ENCODE assay signal across 11 cellular contexts in the genomic region with DNA sequence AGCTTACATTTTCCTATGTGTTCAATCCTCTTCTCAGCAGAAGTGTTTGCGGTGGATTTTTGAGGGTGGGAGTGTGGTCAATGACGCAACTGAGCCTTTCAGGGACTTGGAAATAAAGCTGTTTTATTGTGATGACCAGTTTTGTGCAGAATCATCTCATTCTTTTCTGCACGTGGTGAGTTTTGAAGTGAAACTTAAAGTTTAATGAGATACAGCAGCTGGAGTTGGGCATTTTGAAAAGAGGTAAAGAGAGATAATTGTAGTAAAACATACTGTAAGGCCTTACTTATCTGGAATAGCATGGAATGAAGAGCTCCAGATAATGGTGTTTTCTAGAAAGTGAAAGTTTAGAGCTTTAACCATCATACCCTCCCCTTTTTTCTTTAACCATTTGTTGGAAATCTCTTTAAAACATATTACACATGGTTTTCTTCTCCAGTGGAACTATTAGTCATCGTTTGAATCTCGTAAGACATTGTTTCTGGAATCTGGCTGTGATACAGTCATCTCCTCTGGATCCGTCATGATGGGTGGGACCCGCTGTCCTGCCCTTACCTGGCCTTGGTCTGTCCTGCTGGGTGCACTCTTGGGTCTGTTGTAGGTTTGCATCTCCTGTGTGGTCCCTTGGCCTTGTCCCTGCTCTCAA. TPM values are rescaled to one million over a fixed set of nuclear protein-coding genes. Genes with fewer than 3 reads are reported as not detected.
DNase-seq lines count a peak whose midpoint lies in the region; ATAC-seq and TF ChIP-seq lines count a peak whose summit lies in the region.
"Had no signal": no experiment of that assay in that cellular context is flagged by ENCODE, and none has a peak within 500 bp of the region (broad histone marks: within the 10 kb centered on the region; RNA-seq: fewer than 3 reads in every experiment).

No MANE protein-coding gene starts in this region.

- peak overlapping the region; percentile 42 for H3K27ac Mint-ChIP-seq in activated CD4-positive, alpha-beta T cell treated with anti-CD3 and anti-CD28 coated beads for 36 hours
- H3K27ac Mint-ChIP-seq in activated CD4-positive, alpha-beta T cell treated with anti-CD3 and anti-CD28 coated beads, Interleukin-2, amount 10 ng/mL, durations not matched to agents 7 days and 5 days = no peak overlapping the region
- H3K27ac Mint-ChIP-seq in brain = peak overlapping the region in 3 of 5 experiments; percentile 30 to 68 (median 41)
- H3K27ac Mint-ChIP-seq: T-helper 2 cell treated with Interferon-gamma antibody and Interleukin-4, amounts not matched to agents 5 μg/mL and 100 μg/mL, for 36 hours had no signal

- no peak overlapping the region for H2BK15ac ChIP-seq in mesenchymal stem cell (ENCODE audit: low read depth, poor library complexity, severe bottlenecking)

- H3K27me3 ChIP-seq in mesenchymal stem cell (ENCODE audit: control insufficient read depth in 1 of 2, insufficient read depth in 1 of 2, low read length in 2 of 2) (no peaks in the 10 kb centered on the region), uterus (no peaks in the 10 kb centered on the region)

- peak; percentile 16 for DNase-seq in activated CD4-positive, alpha-beta T cell treated with anti-CD3 and anti-CD28 coated beads for 36 hours
- no peak for DNase-seq in activated CD4-positive, alpha-beta T cell treated with anti-CD3 and anti-CD28 coated beads, Interleukin-2, amount 10 ng/mL, durations not matched to agents 7 days and 5 days
- peak; percentile 50 for DNase-seq in mesenchymal stem cell
- peak in 1 of 2 donors; percentile 27 for DNase-seq in uterus
- no peak for DNase-seq in cortex of kidney (lab: John Stamatoyannopoulos, UW)
- DNase-seq in NCI-H2029 (lab: John Stamatoyannopoulos, UW) = no peak
- DNase-seq: NCI-H446 treated with DMSO at 0.1 percent for 48 hours had no signal

- no peak overlapping the region for H3K23ac ChIP-seq in mesenchymal stem cell (ENCODE audit: low read length in 2 of 2)

- no peak for ATAC-seq in activated CD4-positive, alpha-beta T cell treated with anti-CD3 and anti-CD28 coated beads for 36 hours
- ATAC-seq in HG02678 (IDR thresholded peaks at IDR 0.05; ENCODE audit: unreplicated experiment) = no peak
- ATAC-seq: GM12878 had no signal

- peak overlapping the region in 1 of 2 experiments; percentile 62 for H3K4me3 ChIP-seq in mesenchymal stem cell (ENCODE audit: insufficient read depth in 1 of 2, low read depth in 1 of 2, low read length in 2 of 2)
- peak overlapping the region in 1 of 2 donors; percentile 9 for H3K4me3 ChIP-seq in uterus
- H3K4me3 ChIP-seq: GM12878 had no signal

- H3K4me1 Mint-ChIP-seq in activated CD4-positive, alpha-beta T cell treated with anti-CD3 and anti-CD28 coated beads for 36 hours = peaks cover 23% of the 10 kb centered on the region
- peaks cover 21% of the 10 kb centered on the region for H3K4me1 Mint-ChIP-seq in activated CD4-positive, alpha-beta T cell treated with anti-CD3 and anti-CD28 coated beads, Interleukin-2, amount 10 ng/mL, durations not matched to agents 7 days and 5 days
- peaks cover 21% of the 10 kb centered on the region for H3K4me1 Mint-ChIP-seq in brain

- no peak overlapping the region for H2BK5ac ChIP-seq in mesenchymal stem cell (ENCODE audit: low read depth, low read length, poor library complexity, severe bottlenecking)

- H3K4me3 Mint-ChIP-seq in activated CD4-positive, alpha-beta T cell treated with anti-CD3 and anti-CD28 coated beads for 36 hours = no peak overlapping the region
- H3K4me3 Mint-ChIP-seq in activated CD4-positive, alpha-beta T cell treated with anti-CD3 and anti-CD28 coated beads, Interleukin-2, amount 10 ng/mL, durations not matched to agents 7 days and 5 days = no peak overlapping the region
- H3K4me3 Mint-ChIP-seq in brain = peak overlapping the region in 2 of 5 experiments; percentile 16 to 38
- H3K4me3 Mint-ChIP-seq: T-helper 2 cell treated with Interferon-gamma antibody and Interleukin-4, amounts not matched to agents 5 μg/mL and 100 μg/mL, for 36 hours had no signal

- no peak overlapping the region for H2AK5ac ChIP-seq in mesenchymal stem cell (ENCODE audit: low read length, severe bottlenecking)

- peak overlapping the region in 1 of 2 experiments; percentile 33 for H3K4ac ChIP-seq in mesenchymal stem cell (ENCODE audit: low read depth in 1 of 2, low read length in 2 of 2)

- H2AFZ ChIP-seq in mesenchymal stem cell (ENCODE audit: low read depth, low read length) = no peak overlapping the region

- H3K9me3 ChIP-seq in mesenchymal stem cell (ENCODE audit: control insufficient read depth, low read length) (no peaks in the 10 kb centered on the region), uterus (no peaks in the 10 kb centered on the region)

- peaks cover 2% of the 10 kb centered on the region for H3K27me3 Mint-ChIP-seq in activated CD4-positive, alpha-beta T cell treated with anti-CD3 and anti-CD28 coated beads for 36 hours
- H3K27me3 Mint-ChIP-seq in activated CD4-positive, alpha-beta T cell treated with anti-CD3 and anti-CD28 coated beads, Interleukin-2, amount 10 ng/mL, durations not matched to agents 7 days and 5 days = peaks cover 7% of the 10 kb centered on the region
- peaks cover 13% of the 10 kb centered on the region for H3K27me3 Mint-ChIP-seq in brain

- H3K18ac ChIP-seq in mesenchymal stem cell (ENCODE audit: low read depth in 1 of 2, low read length in 2 of 2) = no peak overlapping the region

- H2BK120ac ChIP-seq in mesenchymal stem cell (ENCODE audit: low read depth, low read length) = no peak overlapping the region

- peaks cover 13% of the 10 kb centered on the region for H3K79me1 ChIP-seq in mesenchymal stem cell (replicated peaks; ENCODE audit: low read length, poor library complexity, severe bottlenecking)

- TF ChIP-seq CTCF in brain (conservative IDR thresholded peaks at IDR 0.05) (no peak), uterus (IDR thresholded peaks at IDR 0.05) (no peak)

- H3K4me1 ChIP-seq in mesenchymal stem cell (ENCODE audit: control insufficient read depth, insufficient read depth, low read depth, low read length) (peaks cover 4% of the 10 kb centered on the region), uterus (no peaks in the 10 kb centered on the region)

- no peak overlapping the region for H3K14ac ChIP-seq in mesenchymal stem cell (ENCODE audit: low read length in 2 of 2)

- peak overlapping the region in 1 of 2 experiments; percentile 23 for H2BK12ac ChIP-seq in mesenchymal stem cell (ENCODE audit: low read length in 2 of 2)

- peak overlapping the region; percentile 14 for H3K27ac ChIP-seq in mesenchymal stem cell (ENCODE audit: low read length, poor library complexity, severe bottlenecking)
- peak overlapping the region; percentile 65 to 71 for H3K27ac ChIP-seq in uterus

- WGBS in mesenchymal stem cell = 60% methylated on average over 7 of the region's 7 CpGs

- no peak overlapping the region for H4K8ac ChIP-seq in mesenchymal stem cell (ENCODE audit: low read length)

- H3K36me3 ChIP-seq in mesenchymal stem cell (ENCODE audit: control insufficient read depth in 1 of 2, insufficient read depth in 2 of 2, low read depth in 1 of 2, low read length in 2 of 2) (no peaks in the 10 kb centered on the region), uterus (no peaks in the 10 kb centered on the region)

- CTCF ChIA-PET in activated CD4-positive, alpha-beta T cell treated with anti-CD3 and anti-CD28 coated beads for 36 hours (lab: Charles Lee) = no interaction called here
- CTCF ChIA-PET in activated CD4-positive, alpha-beta T cell treated with anti-CD3 and anti-CD28 coated beads, Interleukin-2, amount 10 ng/mL, durations not matched to agents 7 days and 5 days (lab: Charles Lee) = interaction anchor here (1.3 kb wide), 1 partner anchor 8 kb away, joined by 3 read pairs; no protein-coding TSS in a partner anchor

- POLR2A ChIA-PET in activated CD4-positive, alpha-beta T cell treated with anti-CD3 and anti-CD28 coated beads for 36 hours (lab: Charles Lee) = interaction anchor here (1.3 kb wide), 1 partner anchor 18 kb away, joined by 3 read pairs; no protein-coding TSS in a partner anchor
- POLR2A ChIA-PET in activated CD4-positive, alpha-beta T cell treated with anti-CD3 and anti-CD28 coated beads, Interleukin-2, amount 10 ng/mL, durations not matched to agents 7 days and 5 days (lab: Charles Lee) = no interaction called here

- peak overlapping the region; percentile 63 for H3K4me2 ChIP-seq in mesenchymal stem cell (ENCODE audit: low read length, poor library complexity, severe bottlenecking)

- H3K9ac ChIP-seq in mesenchymal stem cell (ENCODE audit: low read length) = peak overlapping the region; percentile 86

- H3K9me3 Mint-ChIP-seq in activated CD4-positive, alpha-beta T cell treated with anti-CD3 and anti-CD28 coated beads for 36 hours (ENCODE audit: low read depth) = no peaks in the 10 kb centered on the region
- no peaks in the 10 kb centered on the region for H3K9me3 Mint-ChIP-seq in activated CD4-positive, alpha-beta T cell treated with anti-CD3 and anti-CD28 coated beads, Interleukin-2, amount 10 ng/mL, durations not matched to agents 7 days and 5 days
- peaks cover 0 to 5% (median 0%) of the 10 kb centered on the region in 5 experiments for H3K9me3 Mint-ChIP-seq in brain
- H3K9me3 Mint-ChIP-seq: T-helper 2 cell treated with Interferon-gamma antibody and Interleukin-4, amounts not matched to agents 5 μg/mL and 100 μg/mL, for 36 hours had no signal

- no peaks in the 10 kb centered on the region for H3K36me3 Mint-ChIP-seq in activated CD4-positive, alpha-beta T cell treated with anti-CD3 and anti-CD28 coated beads for 36 hours (ENCODE audit: low read depth)
- no peaks in the 10 kb centered on the region for H3K36me3 Mint-ChIP-seq in activated CD4-positive, alpha-beta T cell treated with anti-CD3 and anti-CD28 coated beads, Interleukin-2, amount 10 ng/mL, durations not matched to agents 7 days and 5 days (ENCODE audit: low read depth)
- no peaks in the 10 kb centered on the region for H3K36me3 Mint-ChIP-seq in brain

- TF ChIP-seq POLR2A in uterus (IDR thresholded peaks at IDR 0.05) = no peak

- intact Hi-C loops in activated CD4-positive, alpha-beta T cell treated with anti-CD3 and anti-CD28 coated beads for 36 hours (cut with DNase I, micrococcal nuclease) = no loop called here
- intact Hi-C loops in uterus (cut with DNase I; ENCODE audit: low total_unique reads) = no loop called here

- peak overlapping the region; percentile 23 for H4K91ac ChIP-seq in mesenchymal stem cell (ENCODE audit: low read length)

RNA-seq across cellular contexts. Expression of a gene that starts 29.6 kb away (rescaled TPM):
- total RNA-seq in activated CD4-positive, alpha-beta T cell treated with anti-CD3 and anti-CD28 coated beads for 36 hours = 1 to 10 TPM; 2.2 to 2.8 TPM
- total RNA-seq in activated CD4-positive, alpha-beta T cell treated with anti-CD3 and anti-CD28 coated beads, Interleukin-2, amount 10 ng/mL, durations not matched to agents 7 days and 5 days = under 1 TPM; 0.29 to 0.50 TPM
- polyA plus RNA-seq in brain (ENCODE audit: insufficient read depth, low read depth, low replicate concordance) = 30.5 TPM
- 9.2 TPM for polyA plus RNA-seq in mesenchymal stem cell (2013, experiment 1 of 2)
- polyA plus RNA-seq in mesenchymal stem cell (2013, experiment 2 of 2) = 8.9 TPM
- 10 to 100 TPM in 3 of 4 donors, 1 to 10 TPM in 1; 6.1 to 23.2 (median 17.2) TPM for total RNA-seq in uterus

Comparison
In these comparisons a context has a peak if more than half of its experiments do, and no peak if none do; other contexts are left out.
1. DNase-seq: peak in activated CD4-positive, alpha-beta T cell treated with anti-CD3 and anti-CD28 coated beads for 36 hours (single experiment) and mesenchymal stem cell (single experiment); none in activated CD4-positive, alpha-beta T cell treated with anti-CD3 and anti-CD28 coated beads, Interleukin-2, amount 10 ng/mL, durations not matched to agents 7 days and 5 days (single experiment), cortex of kidney (single experiment) and NCI-H2029 (single experiment).